24 cellular contexts compared by ENCODE assay signal in the genomic region with DNA sequence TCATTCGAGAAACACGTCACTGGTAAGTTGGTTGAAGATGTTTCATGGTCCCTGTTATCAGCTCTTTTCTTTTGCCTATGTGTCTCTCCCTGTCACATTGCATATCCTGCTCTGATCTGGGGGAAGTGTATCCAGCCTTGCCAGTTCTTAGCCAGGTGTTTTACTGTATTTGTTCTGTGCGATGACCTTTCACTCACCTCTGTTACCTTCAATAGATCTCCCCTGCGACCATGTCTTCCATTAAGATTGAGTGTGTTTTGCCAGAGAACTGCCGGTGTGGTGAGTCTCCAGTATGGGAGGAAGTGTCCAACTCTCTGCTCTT. TPM values are rescaled to one million over a fixed set of nuclear protein-coding genes. Genes with fewer than 3 reads are reported as not detected.
"Had no signal": no experiment of that assay in that cellular context is flagged by ENCODE, and none has a peak within 500 bp of the region (broad histone marks: within the 10 kb centered on the region; RNA-seq: fewer than 3 reads in every experiment).

No MANE protein-coding gene starts in this region.

- H3K4me3 ChIP-seq: SK-N-MC had no signal

- DNase-seq: activated CD4-positive, alpha-beta memory T cell treated with anti-CD3 and anti-CD28 coated beads for 36 hours; activated CD4-positive, alpha-beta T cell treated with anti-CD3 and anti-CD28 coated beads, Interleukin-2, amount 10 ng/mL, durations not matched to agents 7 days and 5 days; activated CD4-positive, CD25-positive, alpha-beta regulatory T cell; activated CD8-positive, alpha-beta memory T cell treated with anti-CD3 and anti-CD28 coated beads for 24 hours; activated gamma-delta T cell; activated naive CD4-positive, alpha-beta T cell treated with anti-CD3 and anti-CD28 coated beads for 36 hours; activated T-cell treated with anti-CD3 and anti-CD28 coated beads, Interleukin-2, amount 50 U/mL, for 4 hours; cerebellar nuclear complex; Karpas-422; MM.1S; NCI-H1105; NCI-H1436; NCI-H187 treated with DMSO at 0.1 percent for 48 hours; NCI-H2081 treated with DMSO at 0.1 percent for 48 hours; NCI-H524; NCI-H748 treated with DMSO at 0.1 percent for 48 hours; SIG-M5; T-cell; T-helper 2 cell; T1000 had no signal

- ATAC-seq: activated T-cell treated with anti-CD3 and anti-CD28 coated beads, Interleukin-2, amount 50 U/mL, for 4 hours; activated T-helper 17 cell treated with anti-CD3 and anti-CD28 coated beads, Interleukin-2, amount 50 U/mL, for 72 hours; T-cell had no signal

- H3K27ac ChIP-seq: SK-N-MC, VCaP had no signal

RNA-seq across cellular contexts. Expression of gene RGN, which starts 2.6 kb away (rescaled TPM):
- total RNA-seq: activated CD4-positive, alpha-beta memory T cell treated with anti-CD3 and anti-CD28 coated beads for 36 hours; activated CD4-positive, alpha-beta T cell treated with anti-CD3 and anti-CD28 coated beads, Interleukin-2, amount 10 ng/mL, durations not matched to agents 7 days and 5 days; activated naive CD4-positive, alpha-beta T cell treated with anti-CD3 and anti-CD28 coated beads for 36 hours; activated T-helper 17 cell treated with anti-CD3 and anti-CD28 coated beads, Interleukin-2, amount 50 U/mL, for 72 hours; RPMI7951 had no signal
